Comparison of ENCODE assay signal across 8 cellular contexts in the genomic region with DNA sequence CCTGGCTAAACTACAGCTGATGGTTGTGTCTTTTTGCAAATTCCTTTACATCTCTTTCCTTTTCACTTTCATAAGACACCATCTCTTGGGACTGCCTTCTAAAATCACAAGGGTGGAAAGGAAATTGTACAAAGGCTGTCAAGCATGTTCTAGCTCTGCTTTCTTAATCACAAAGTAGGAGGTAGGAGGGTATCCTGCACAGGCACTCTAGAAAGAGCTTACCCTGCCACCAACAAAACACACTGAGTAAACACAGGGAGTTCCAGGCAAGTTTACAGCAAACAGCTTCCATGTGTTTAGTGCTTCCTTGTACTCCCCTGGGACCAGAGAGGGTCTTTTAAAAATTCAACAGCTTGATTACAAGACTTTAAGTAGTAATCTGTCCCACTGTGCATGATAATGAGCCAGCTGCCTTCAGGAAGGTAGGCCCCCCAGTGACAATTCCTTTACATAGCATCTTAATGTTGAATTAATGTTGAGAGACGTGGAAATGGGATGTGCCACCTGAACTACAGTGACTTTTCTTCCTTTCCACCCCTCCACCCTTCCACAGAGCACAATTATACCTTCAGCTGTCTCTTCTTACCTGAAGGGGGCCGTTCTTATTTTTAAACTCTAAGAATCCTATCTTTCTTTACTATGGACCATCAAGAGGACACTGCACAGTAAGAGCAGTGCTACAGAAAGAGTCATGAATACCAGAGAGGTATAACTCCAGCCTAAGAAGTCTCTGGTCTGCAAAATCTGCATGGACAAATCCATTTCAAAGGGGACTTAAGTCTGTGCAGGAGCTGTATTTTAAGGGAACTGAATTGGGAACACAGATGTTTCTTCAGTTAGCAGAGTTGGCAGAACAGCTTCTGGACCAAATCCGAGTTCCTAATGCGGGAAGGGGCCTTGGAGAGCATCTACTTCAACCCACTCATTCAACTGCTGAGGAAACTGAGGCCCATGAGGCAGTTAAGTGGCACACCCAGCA. TPM values are rescaled to one million over a fixed set of nuclear protein-coding genes. Genes with fewer than 3 reads are reported as not detected.
DNase-seq lines count a peak whose midpoint lies in the region; ATAC-seq, FAIRE-seq and TF ChIP-seq lines count a peak whose summit lies in the region.

No MANE protein-coding gene starts in this region.

- no peaks in the 10 kb centered on the region for H3K79me2 ChIP-seq in K562 (ENCODE audit: control insufficient read depth, insufficient read depth, low read length)

- TF ChIP-seq EP300 in K562 (IDR thresholded peaks at IDR 0.05; ENCODE audit: low read length), result no peak

- H3K27me3 Mint-ChIP-seq in natural killer cell treated with Interleukin-12 subunit alpha and Interleukin-12 subunit beta and Interleukin-15 and Interleukin-18, amount 100 ng/mL, for 72 hours, result peaks cover 32 to 54% of the 10 kb centered on the region in 2 donors

- H3K4me1 Mint-ChIP-seq in natural killer cell treated with Interleukin-12 subunit alpha and Interleukin-12 subunit beta and Interleukin-15 and Interleukin-18, amount 100 ng/mL, for 72 hours (ENCODE audit: low read depth in 2 of 2), result peaks cover 0 to 3% of the 10 kb centered on the region in 2 donors

- no peak overlapping the region for H3K4me2 ChIP-seq in K562 (ENCODE audit: insufficient read depth, low read length)

- TF ChIP-seq POLR2A in K562 (conservative IDR thresholded peaks at IDR 0.05), result no peak

- H3K27ac ChIP-seq in HUES6 (ENCODE audit: low read depth, low read length) (no peak overlapping the region), K562 (ENCODE audit: extremely low read depth, low read depth, low read length) (no peak overlapping the region), layer of hippocampus (ENCODE audit: low read depth, low read length) (peak overlapping the region; percentile 88), thoracic aorta (peak overlapping the region; percentile 91)

- H3K27me3 ChIP-seq in BJ (ENCODE audit: control insufficient read depth, insufficient read depth, low read length) (no peaks in the 10 kb centered on the region), HUES6 (ENCODE audit: control insufficient read depth, insufficient read depth, low read length) (no peaks in the 10 kb centered on the region), K562 (ENCODE audit: control insufficient read depth in 2 of 2, insufficient read depth in 2 of 2, low read length in 2 of 2) (peaks cover 4 to 26% of the 10 kb centered on the region in 2 experiments; a peak in 3 of 5 replicates), layer of hippocampus (ENCODE audit: control insufficient read depth, insufficient read depth, low read length) (no peaks in the 10 kb centered on the region), thoracic aorta (replicated peaks; ENCODE audit: insufficient read depth) (no peaks in the 10 kb centered on the region)

- TF ChIP-seq CTCF in BJ (IDR thresholded peaks at IDR 0.05; ENCODE audit: insufficient read depth, low read depth, low read length) (peak; percentile 55), K562 (IDR thresholded peaks at IDR 0.05 in 2 of 3, conservative IDR thresholded peaks at IDR 0.05 in 1 of 3; ENCODE audit: insufficient read depth in 2 of 3, low read depth in 1 of 3, low read length in 3 of 3) (peak in 2 of 3 experiments; percentile 25 to 55; a peak in 3 of 6 replicates), thoracic aorta (IDR thresholded peaks at IDR 0.05) (peak; percentile 14)

- H3K4me3 ChIP-seq in BJ (ENCODE audit: low read depth, low read length) (peak overlapping the region; percentile 88), HUES6 (ENCODE audit: low read depth, low read length) (peak overlapping the region; percentile 95), K562 (no peak overlapping the region), thoracic aorta (peak overlapping the region; percentile 93)

- H3K4me1 ChIP-seq in HUES6 (ENCODE audit: control insufficient read depth, insufficient read depth, low read length) (peaks cover 49% of the 10 kb centered on the region), K562 (replicated peaks in 1 of 2; ENCODE audit: control insufficient read depth in 2 of 2, insufficient read depth in 2 of 2, low read length in 2 of 2) (peaks cover 0 to 13% of the 10 kb centered on the region in 2 experiments; a peak in 1 of 5 replicates), thoracic aorta (ENCODE audit: control insufficient read depth in 1 of 2, low read depth in 2 of 2) (peaks cover 19 to 36% of the 10 kb centered on the region in 2 donors)

- H3K9ac ChIP-seq in HUES6 (ENCODE audit: low read length) (peak overlapping the region; percentile 93), K562 (ENCODE audit: insufficient read depth in 1 of 2, low read depth in 2 of 2, low read length in 2 of 2) (no peak overlapping the region)

- H3K36me3 ChIP-seq in BJ (ENCODE audit: control insufficient read depth, insufficient read depth, low read length) (no peaks in the 10 kb centered on the region), HUES6 (ENCODE audit: control insufficient read depth, insufficient read depth, low read length) (no peaks in the 10 kb centered on the region; the same call in 1 of the 2 replicates), K562 (ENCODE audit: control insufficient read depth, insufficient read depth, low read length) (no peaks in the 10 kb centered on the region), thoracic aorta (no peaks in the 10 kb centered on the region)

- intact Hi-C loops in K562 (cut with micrococcal nuclease), result loop anchor here (5.0 kb wide), 1 partner anchor 105 kb away; no protein-coding TSS in a partner anchor

- DNase-seq in BJ (ENCODE audit: low read depth), result no peak
- peak in 2 of 4 experiments; percentile 10 to 21 for DNase-seq in K562 (ENCODE audit: extremely low read depth in 1 of 4, low spot score in 3 of 4)
- no peak for DNase-seq in thoracic aorta (ENCODE audit: low spot score)
- no peak for DNase-seq in natural killer cell treated with Interleukin-12 subunit alpha and Interleukin-12 subunit beta and Interleukin-15 and Interleukin-18, amount 100 ng/mL, for 72 hours (ENCODE audit: low spot score)
- no peak for DNase-seq in middle frontal gyrus (ENCODE audit: extremely low spot score, low spot score)

- no peaks in the 10 kb centered on the region for H3K9me3 Mint-ChIP-seq in natural killer cell treated with Interleukin-12 subunit alpha and Interleukin-12 subunit beta and Interleukin-15 and Interleukin-18, amount 100 ng/mL, for 72 hours

- in situ Hi-C loops in K562 (cut with MboI), result loop anchor here (25.0 kb wide), 2 partner anchors 1190 to 1440 kb away; no protein-coding TSS in a partner anchor

- H2AFZ ChIP-seq in K562 (ENCODE audit: low read depth, low read length), result no peak overlapping the region

- TF ChIP-seq RAD21 in K562 (CRISPR knock-in tag; conservative IDR thresholded peaks at IDR 0.05 in 1 of 2, IDR thresholded peaks at IDR 0.05 in 1 of 2), result peak; percentile 45 to 57

- BruUV-seq in K562 (replicated peaks; lab: Mats Ljungman, UMichigan), result no TSS peak

- ATAC-seq in K562, result peak; percentile 70
- ATAC-seq in thoracic aorta (ENCODE audit: insufficient number of reproducible peaks, low FRiP score, low read depth), result no peak
- ATAC-seq in natural killer cell treated with Interleukin-12 subunit alpha and Interleukin-12 subunit beta and Interleukin-15 and Interleukin-18, amount 100 ng/mL, for 72 hours, result no peak
- no peak for ATAC-seq in GM19324 (IDR thresholded peaks at IDR 0.05; ENCODE audit: low FRiP score, unreplicated experiment)

- no peaks in the 10 kb centered on the region for H3K9me1 ChIP-seq in K562 (ENCODE audit: control insufficient read depth, insufficient read depth, low read length)

- no peak overlapping the region for H3K27ac Mint-ChIP-seq in natural killer cell treated with Interleukin-12 subunit alpha and Interleukin-12 subunit beta and Interleukin-15 and Interleukin-18, amount 100 ng/mL, for 72 hours

- POLR2A ChIA-PET in BJ (lab: Charles Lee), result interaction anchor here (0.6 kb wide), 1 partner anchor 507 kb away, joined by 4 read pairs; no protein-coding TSS in a partner anchor
- POLR2A ChIA-PET in K562 (lab: Yijun Ruan, JAX), result interaction anchor here (0.6 kb wide), 3 partner anchors 27 to 967 kb away, joined by 3 to 4 read pairs (median 3); no protein-coding TSS in a partner anchor

- H3K36me3 Mint-ChIP-seq in natural killer cell treated with Interleukin-12 subunit alpha and Interleukin-12 subunit beta and Interleukin-15 and Interleukin-18, amount 100 ng/mL, for 72 hours, result no peaks in the 10 kb centered on the region

- H3K9me3 ChIP-seq in HUES6 (ENCODE audit: control insufficient read depth, insufficient read depth, low read depth, low read length) (no peaks in the 10 kb centered on the region), K562 (replicated peaks; ENCODE audit: control insufficient read depth, insufficient read depth, low read depth, low read length) (no peaks in the 10 kb centered on the region), thoracic aorta (no peaks in the 10 kb centered on the region)

- 0% methylated on average over 4 of the region's 4 CpGs for WGBS in K562 (ENCODE audit: insufficient coverage, low coverage, missing lambda C conversion rate)

- CTCF ChIA-PET in BJ (lab: Yijun Ruan, JAX) (interaction anchor here (0.6 to 1.9 kb wide), 17 partner anchors 7 to 1293 kb away, joined by 3 to 8 read pairs (median 3); no protein-coding TSS in a partner anchor), K562 (lab: Yijun Ruan, JAX; ENCODE audit: low intra/inter-chr PET ratio) (no interaction called here)

- no peaks in the 10 kb centered on the region for H4K20me1 ChIP-seq in K562 (replicated peaks; ENCODE audit: control insufficient read depth, insufficient read depth, low read length)

- FAIRE-seq in K562 (lab: Jason Lieb, UNC), result peak; percentile 15

- no peak overlapping the region for H3K4me3 Mint-ChIP-seq in natural killer cell treated with Interleukin-12 subunit alpha and Interleukin-12 subunit beta and Interleukin-15 and Interleukin-18, amount 100 ng/mL, for 72 hours

RNA-seq across cellular contexts. Expression of a gene that starts 2.2 kb away (rescaled TPM):
- 49.7 and 55.4 TPM in 2 replicates for polyA plus RNA-seq in BJ (2011; rRNA removed)
- 30.1 and 31.6 TPM in 2 replicates for polyA minus RNA-seq in BJ (2011; rRNA and poly(A)+ RNA removed)
- not detected in 2 replicates for total RNA-seq in K562 (2011; cell fraction: chromatin; rRNA removed; ENCODE audit: low replicate concordance)
- total RNA-seq in K562 (2011; cell fraction: nucleolus; rRNA removed), result 0.26 TPM in 1 of 2 replicates, not detected in the other
- total RNA-seq in K562 (2011; cell fraction: nucleoplasm; rRNA removed), result 0.23 and 0.37 TPM in 2 replicates
- 0.54 TPM in 1 of 2 replicates, not detected in the other for total RNA-seq in K562 (2014; rRNA removed)
- total RNA-seq in K562 (2014; rRNA removed; fragmentation: Illumina TruSeq; extraction: Trizol), result 0.10 and 0.15 TPM in 2 replicates
- 0.29 and 0.30 TPM in 2 replicates for total RNA-seq in K562 (2015; rRNA removed; fragmentation: Illumina TruSeq; extraction: Trizol)
- 0.16 and 0.36 TPM in 2 replicates for total RNA-seq in K562 (2021)
- 0.36 TPM in 1 of 2 replicates, not detected in the other for polyA plus RNA-seq in K562 (2011; rRNA removed)
- polyA plus RNA-seq in K562 (2011; cell fraction: cytosol; rRNA removed), result 0.37 TPM in 1 of 2 replicates, not detected in the other
- polyA plus RNA-seq in K562 (2011; cell fraction: nucleus; rRNA removed), result 0.20 TPM in 1 of 2 replicates, not detected in the other
- 0.18 and 0.69 TPM in 2 replicates for polyA plus RNA-seq in K562 (2012)
- 0.07 and 0.11 TPM in 2 replicates for polyA plus RNA-seq in K562 (2014; fragmentation: Illumina TruSeq; extraction: Trizol)
- polyA plus RNA-seq in K562 (2014; fragmentation: Nextera tagmentation; extraction: Ambion mirVana), result under 1 TPM; 0.13 to 0.35 TPM
- polyA plus RNA-seq in K562 (2014; rRNA removed), result 0.08 and 0.20 TPM in 2 replicates
- polyA minus RNA-seq in K562 (2011; rRNA and poly(A)+ RNA removed), result 0.46 TPM in 1 of 2 replicates, not detected in the other
- polyA minus RNA-seq in K562 (2011; cell fraction: cytosol; rRNA and poly(A)+ RNA removed), result not detected in 2 replicates
- not detected in 2 replicates for polyA minus RNA-seq in K562 (2011; cell fraction: nucleus; rRNA and poly(A)+ RNA removed)
- 100 to 1,000 TPM; 164 to 271 TPM for total RNA-seq in thoracic aorta
- total RNA-seq in natural killer cell treated with Interleukin-12 subunit alpha and Interleukin-12 subunit beta and Interleukin-15 and Interleukin-18, amount 100 ng/mL, for 72 hours, result under 1 TPM in 1 of 2 donors, not detected in 1; 0.12 TPM

Comparison
In these comparisons a context has a peak if more than half of its experiments do, and no peak if none do; other contexts are left out.
1. H3K27ac ChIP-seq: peak in layer of hippocampus (single experiment) and thoracic aorta (2 of 2); none in HUES6 (single experiment) and K562 (single experiment).
2. RNA of a gene that starts 2.2 kb away (total RNA-seq): 164 to 271 TPM in thoracic aorta; 0.10 to 0.54 TPM in K562 and 0.12 TPM in natural killer cell treated with Interleukin-12 subunit alpha and Interleukin-12 subunit beta and Interleukin-15 and Interleukin-18, amount 100 ng/mL, for 72 hours; every median in the first group is over 100 times any median in the second.
3. Peak in every context shown above with its lines, with median percentiles within 50 percentile points of each other: CTCF ChIP-seq.